ENCODE assay signal across 30 cellular contexts in the genomic region with DNA sequence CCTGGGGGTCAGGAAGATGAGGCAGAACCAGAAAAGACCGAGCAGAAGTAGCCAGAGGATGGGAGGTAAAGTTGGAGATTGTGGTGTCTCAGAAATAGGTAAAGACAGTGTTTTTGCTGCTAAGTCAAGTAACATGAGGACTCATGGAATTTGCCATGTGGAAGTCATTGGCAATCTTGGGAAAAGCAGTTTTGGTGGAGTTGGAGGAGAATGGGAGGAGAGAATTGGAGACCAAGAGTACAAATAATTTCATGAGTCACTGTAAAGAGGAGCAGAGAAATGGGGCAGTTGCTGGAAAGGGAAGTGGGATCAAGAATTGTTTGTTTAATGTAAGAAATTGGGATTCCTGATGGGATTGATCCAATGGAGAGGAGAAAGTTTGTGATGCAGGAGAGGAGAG.
"Had no signal": no experiment of that assay in that cellular context is flagged by ENCODE, and none has a peak within 500 bp of the region (broad histone marks: within the 10 kb centered on the region; RNA-seq: fewer than 3 reads in every experiment).

No MANE protein-coding gene starts in this region.

- H3K9me3 Mint-ChIP-seq: dendritic cell treated with granulocyte-macrophage colony-stimulating factor and Interleukin-4, amounts not matched to agents 40 ng/mL and 50 ng/mL, for 4 days; endodermal cell; naive B cell; natural killer cell treated with Interleukin-12 subunit alpha and Interleukin-12 subunit beta and Interleukin-15 and Interleukin-18, amount 100 ng/mL, for 72 hours; stimulated activated memory B cell treated with anti-CD40 and anti-IgM and Interleukin-4, amounts not matched to agents 10 μg/mL and 1 μg/mL and 100 μg/mL, for 72 hours had no signal

- H3K9me3 ChIP-seq: colonic mucosa, heart right ventricle, left lung, mucosa of descending colon, prostate gland, right atrium auricular region, sigmoid colon, testis, tibial artery had no signal

- H3K4me3 ChIP-seq: colonic mucosa, heart right ventricle, left lung, mucosa of descending colon, neural progenitor cell, prostate gland, right atrium auricular region, sigmoid colon, testis, tibial artery had no signal

- H3K4me1 Mint-ChIP-seq: endodermal cell; mesothelial cell of epicardium; neural progenitor cell; stimulated activated memory B cell treated with anti-CD40 and anti-IgM and Interleukin-4, amounts not matched to agents 10 μg/mL and 1 μg/mL and 100 μg/mL, for 72 hours had no signal

- FAIRE-seq: islet of Langerhans had no signal

- DNase-seq: colonic mucosa; effector CD8-positive, alpha-beta T cell; endodermal cell; foreskin melanocyte; glutamatergic neuron; heart right ventricle; hippocampal formation; left cardiac atrium; left lung; mesenchymal stem cell; mucosa of descending colon; naive B cell; sigmoid colon; stimulated activated CD4-positive, alpha-beta T cell treated with anti-CD3 and anti-CD28 coated beads, Interleukin-2, amount 100 ng/mL, for 24 hours; stimulated activated CD4-positive, alpha-beta T cell treated with anti-CD3 and anti-CD28 coated beads, Interleukin-4, amount 100 ng/mL, for 24 hours; stimulated activated naive CD8-positive, alpha-beta T cell treated with anti-CD3 and anti-CD28 coated beads, Interleukin-15, Interleukin-2, amounts not matched to agents 100 U/mL and 50 U/mL, for 24 hours; substantia nigra; testis; tibial artery had no signal

- ATAC-seq: esophagus mucosa; left cardiac atrium; left lung; mucosa of descending colon; natural killer cell treated with Interleukin-12 subunit alpha and Interleukin-12 subunit beta and Interleukin-15 and Interleukin-18, amount 100 ng/mL, for 72 hours; stimulated activated memory B cell treated with anti-CD40 and anti-IgM and Interleukin-4, amounts not matched to agents 10 μg/mL and 1 μg/mL and 100 μg/mL, for 72 hours; stimulated activated naive CD8-positive, alpha-beta T cell treated with anti-CD3 and anti-CD28 coated beads, Interleukin-15, Interleukin-2, amounts not matched to agents 100 U/mL and 50 U/mL, for 24 hours had no signal

- H2AFZ ChIP-seq: neural progenitor cell had no signal

- H3K4me1 ChIP-seq: neural progenitor cell, prostate gland, testis had no signal

- H3K36me3 ChIP-seq: colonic mucosa, heart right ventricle, left lung, neural progenitor cell, prostate gland, right atrium auricular region, sigmoid colon, tibial artery had no signal

- H3K4me2 ChIP-seq: neural progenitor cell had no signal

- H3K4me3 Mint-ChIP-seq: dendritic cell treated with granulocyte-macrophage colony-stimulating factor and Interleukin-4, amounts not matched to agents 40 ng/mL and 50 ng/mL, for 4 days; endodermal cell; mesothelial cell of epicardium; naive B cell; natural killer cell treated with Interleukin-12 subunit alpha and Interleukin-12 subunit beta and Interleukin-15 and Interleukin-18, amount 100 ng/mL, for 72 hours; neural progenitor cell; stimulated activated memory B cell treated with anti-CD40 and anti-IgM and Interleukin-4, amounts not matched to agents 10 μg/mL and 1 μg/mL and 100 μg/mL, for 72 hours; type B pancreatic cell had no signal

- H3K27me3 ChIP-seq: colonic mucosa, heart right ventricle, neural progenitor cell, right atrium auricular region, sigmoid colon, testis, tibial artery had no signal

- H3K27ac ChIP-seq: colonic mucosa, epithelial cell of prostate, heart right ventricle, left lung, neural progenitor cell, prostate gland, right atrium auricular region, sigmoid colon, testis, tibial artery had no signal

- H3K27ac Mint-ChIP-seq: dendritic cell treated with granulocyte-macrophage colony-stimulating factor and Interleukin-4, amounts not matched to agents 40 ng/mL and 50 ng/mL, for 4 days; endodermal cell; mesothelial cell of epicardium; natural killer cell treated with Interleukin-12 subunit alpha and Interleukin-12 subunit beta and Interleukin-15 and Interleukin-18, amount 100 ng/mL, for 72 hours; neural progenitor cell; stimulated activated memory B cell treated with anti-CD40 and anti-IgM and Interleukin-4, amounts not matched to agents 10 μg/mL and 1 μg/mL and 100 μg/mL, for 72 hours; type B pancreatic cell had no signal

- H3K9ac ChIP-seq: neural progenitor cell had no signal

- H3K36me3 Mint-ChIP-seq: mesothelial cell of epicardium; natural killer cell treated with Interleukin-12 subunit alpha and Interleukin-12 subunit beta and Interleukin-15 and Interleukin-18, amount 100 ng/mL, for 72 hours; neural progenitor cell; stimulated activated memory B cell treated with anti-CD40 and anti-IgM and Interleukin-4, amounts not matched to agents 10 μg/mL and 1 μg/mL and 100 μg/mL, for 72 hours; type B pancreatic cell had no signal
